9 cellular contexts compared by ENCODE assay signal in the genomic region with DNA sequence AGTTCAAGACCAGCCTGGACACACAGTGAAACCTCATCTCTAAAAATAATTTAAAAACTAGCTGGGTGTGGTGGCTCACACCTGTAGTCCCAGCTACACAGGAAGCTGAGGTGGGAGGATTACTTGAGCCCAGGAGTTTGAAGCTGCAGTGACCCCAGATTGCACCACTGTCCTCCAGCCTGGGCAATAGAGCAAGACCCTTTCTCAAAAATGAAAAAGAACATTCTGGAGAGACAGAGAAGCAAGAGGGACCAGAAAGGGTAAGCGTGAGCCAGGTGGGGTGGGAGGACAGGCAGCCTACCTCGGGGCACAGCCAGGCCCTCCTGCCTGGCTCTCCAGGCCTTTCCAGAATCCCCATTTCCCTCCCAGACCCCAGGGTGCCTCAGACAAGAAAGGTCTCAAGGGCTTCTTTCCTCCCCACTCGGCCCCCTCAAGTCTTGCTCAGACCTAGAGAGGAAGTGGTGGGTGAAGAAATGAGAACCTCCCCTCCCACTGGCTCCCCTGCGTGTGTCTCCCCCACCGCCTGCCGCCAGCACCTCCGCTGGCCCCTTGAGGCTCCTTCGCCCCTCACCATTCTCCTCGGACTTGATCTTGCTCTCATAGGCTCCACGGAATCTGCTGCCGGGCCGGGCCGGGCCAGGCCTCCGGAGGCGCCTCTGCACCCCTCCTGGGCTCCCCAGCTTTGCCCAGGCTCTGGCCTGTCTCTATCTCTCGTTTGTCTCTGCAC. TPM values are rescaled to one million over a fixed set of nuclear protein-coding genes. Genes with fewer than 3 reads are reported as not detected.
DNase-seq lines count a peak whose midpoint lies in the region; ATAC-seq, FAIRE-seq and TF ChIP-seq lines count a peak whose summit lies in the region.
"Had no signal": no experiment of that assay in that cellular context is flagged by ENCODE, and none has a peak within 500 bp of the region (broad histone marks: within the 10 kb centered on the region; RNA-seq: fewer than 3 reads in every experiment).

No MANE protein-coding gene starts in this region.

- H3F3A ChIP-seq in Loucy (ENCODE audit: low read depth) = no peaks in the 10 kb centered on the region

- no peak for TF ChIP-seq CTCF in Loucy (conservative IDR thresholded peaks at IDR 0.05; ENCODE audit: low read length)
- TF ChIP-seq CTCF in D721Med (IDR thresholded peaks at IDR 0.05; ENCODE audit: insufficient read depth, missing control alignments) = no peak

- peaks cover 51% of the 10 kb centered on the region for H3K4me1 ChIP-seq in Loucy (ENCODE audit: insufficient read depth, low read length, poor library complexity, severe bottlenecking)
- H3K4me1 ChIP-seq in naive thymus-derived CD4-positive, alpha-beta T cell (ENCODE audit: control insufficient read depth in 2 of 2, insufficient read depth in 2 of 2, low read length in 2 of 2) = peaks cover 51 to 56% of the 10 kb centered on the region in 2 donors

- H3K27ac Mint-ChIP-seq in naive thymus-derived CD4-positive, alpha-beta T cell = peak overlapping the region; percentile 95 to 100 (median 99)

- H3K27me3 Mint-ChIP-seq in naive thymus-derived CD4-positive, alpha-beta T cell = peaks cover 0 to 3% (median 0%) of the 10 kb centered on the region in 5 donors

- no peak for FAIRE-seq in D721Med (lab: Jason Lieb, UNC)

- CTCF ChIA-PET in naive thymus-derived CD4-positive, alpha-beta T cell (lab: Charles Lee) = interaction anchor here (1.2 to 6.6 kb wide), 6 partner anchors 12 to 70 kb away, joined by 3 to 25 read pairs (median 4); a partner anchor contains a TSS

- peaks cover 48 to 78% (median 68%) of the 10 kb centered on the region in 7 donors for H3K4me1 Mint-ChIP-seq in naive thymus-derived CD4-positive, alpha-beta T cell

- peak; percentile 28 for ATAC-seq in GM19467 (IDR thresholded peaks at IDR 0.05; ENCODE audit: unreplicated experiment)
- peak; percentile 58 for ATAC-seq in naive thymus-derived CD4-positive, alpha-beta T cell

- no peaks in the 10 kb centered on the region for H3K9me2 ChIP-seq in Loucy (replicated peaks; ENCODE audit: low read depth, low read length)

- peaks cover 35% of the 10 kb centered on the region for H3K79me2 ChIP-seq in Loucy (ENCODE audit: insufficient read depth, low read length)

- H4K20me1 ChIP-seq in Loucy (ENCODE audit: insufficient read depth, low read length, poor library complexity, severe bottlenecking) = no peaks in the 10 kb centered on the region

- no peaks in the 10 kb centered on the region for H3K9me3 ChIP-seq in Loucy (ENCODE audit: insufficient read depth, low read depth, low read length)
- no peaks in the 10 kb centered on the region for H3K9me3 ChIP-seq in naive thymus-derived CD4-positive, alpha-beta T cell (ENCODE audit: control insufficient read depth in 2 of 3, low read length in 3 of 3)

- peaks cover 0 to 8% (median 2%) of the 10 kb centered on the region in 11 donors for H3K9me3 Mint-ChIP-seq in naive thymus-derived CD4-positive, alpha-beta T cell

- peak overlapping the region; percentile 91 for H3K4me2 ChIP-seq in Loucy (ENCODE audit: low read depth, low read length, poor library complexity, severe bottlenecking)

- peak overlapping the region; percentile 99 for H3K27ac ChIP-seq in naive thymus-derived CD4-positive, alpha-beta T cell (ENCODE audit: low read depth, low read length)

- H3K36me3 Mint-ChIP-seq in naive thymus-derived CD4-positive, alpha-beta T cell = peaks cover 4 to 57% (median 49%) of the 10 kb centered on the region in 5 donors

- H3K4me3 ChIP-seq in Loucy (ENCODE audit: low read length, poor library complexity, severe bottlenecking) = peak overlapping the region; percentile 82
- peak overlapping the region; percentile 76 for H3K4me3 ChIP-seq in naive thymus-derived CD4-positive, alpha-beta T cell (ENCODE audit: low read length)

- no peaks in the 10 kb centered on the region for H3K36me3 ChIP-seq in Loucy (ENCODE audit: insufficient read depth, low read length)
- peaks cover 6 to 38% (median 6%) of the 10 kb centered on the region in 3 experiments for H3K36me3 ChIP-seq in naive thymus-derived CD4-positive, alpha-beta T cell (ENCODE audit: control insufficient read depth in 2 of 3, insufficient read depth in 3 of 3, low read length in 3 of 3)

- intact Hi-C loops in naive thymus-derived CD4-positive, alpha-beta T cell (cut with micrococcal nuclease) = loop anchor here (1.0 to 5.0 kb wide), 2 partner anchors 43 to 62 kb away; a partner anchor contains a TSS

- H3K27me3 ChIP-seq in Loucy (ENCODE audit: insufficient read depth, low read length, poor library complexity, severe bottlenecking) = no peaks in the 10 kb centered on the region
- H3K27me3 ChIP-seq in naive thymus-derived CD4-positive, alpha-beta T cell (ENCODE audit: control insufficient read depth in 2 of 2, insufficient read depth in 2 of 2, low read length in 2 of 2) = no peaks in the 10 kb centered on the region

- peak; percentile 46 to 67 for DNase-seq in AML-193 (lab: John Stamatoyannopoulos, UW)
- peak; percentile 45 for DNase-seq in activated T-helper 9 cell treated with anti-CD3 and anti-CD28 coated beads, Interleukin-2, amount 50 U/mL, for 16 hours (ENCODE audit: low read depth)
- DNase-seq in naive thymus-derived CD4-positive, alpha-beta T cell = peak in 4 of 9 donors; percentile 56 to 75 (median 64)
- DNase-seq in H4 (ENCODE audit: low spot score) = no peak
- no peak for DNase-seq in dedifferentiated amniotic fluid mesenchymal stem cell (ENCODE audit: extremely low spot score)
- DNase-seq in D721Med (ENCODE audit: insufficient read length, low spot score) = no peak

- H3K9ac ChIP-seq in Loucy (ENCODE audit: low read depth, low read length, poor library complexity, severe bottlenecking) = peak overlapping the region; percentile 87

- peak overlapping the region; percentile 96 to 100 (median 99) for H3K4me3 Mint-ChIP-seq in naive thymus-derived CD4-positive, alpha-beta T cell

- POLR2A ChIA-PET in naive thymus-derived CD4-positive, alpha-beta T cell (lab: Charles Lee) = interaction anchor here (0.6 to 8.5 kb wide), 19 partner anchors 9 to 440 kb away, joined by 3 to 79 read pairs (median 6); a partner anchor contains a TSS

- peak overlapping the region; percentile 3; the same call in 1 of the 2 replicates for H2AFZ ChIP-seq in Loucy (ENCODE audit: low read length)

RNA-seq across cellular contexts. Expression of a gene that starts 0.5 kb away (rescaled TPM):
- 100 to 1,000 TPM in 4 of 5 experiments, 10 to 100 TPM in 1; 63.9 to 228 (median 151) TPM for total RNA-seq in naive thymus-derived CD4-positive, alpha-beta T cell
- 10 to 100 TPM; 43.2 to 44.1 TPM for polyA plus RNA-seq in naive thymus-derived CD4-positive, alpha-beta T cell
- total RNA-seq in H4 (2014; rRNA removed; shearing (Covaris generic)) = 3.5 and 4.6 TPM in 2 replicates

RNA-seq across cellular contexts. Expression of a gene that starts 32.8 kb away (rescaled TPM):
- not detected for total RNA-seq in naive thymus-derived CD4-positive, alpha-beta T cell
- polyA plus RNA-seq in naive thymus-derived CD4-positive, alpha-beta T cell = not detected
- total RNA-seq in H4 (2014; rRNA removed; shearing (Covaris generic)) = not detected in 2 replicates
- total RNA-seq: T-helper 1 cell treated with Interleukin-12 subunit alpha and Interleukin-12 subunit beta and Interleukin-4 antibody, amounts not matched to agents 30 ng/mL and 1 ng/mL, for 36 hours had no signal

RNA-seq across cellular contexts. Expression of a gene that starts 45.3 kb away (rescaled TPM):
- 100 to 1,000 TPM in 1 of 5 experiments, 10 to 100 TPM in 4; 62.5 to 141 (median 81.3) TPM for total RNA-seq in naive thymus-derived CD4-positive, alpha-beta T cell
- polyA plus RNA-seq in naive thymus-derived CD4-positive, alpha-beta T cell = 10 to 100 TPM; 36.9 to 50.7 TPM
- 60.9 and 72.7 TPM in 2 replicates for total RNA-seq in H4 (2014; rRNA removed; shearing (Covaris generic))

Comparison
In these comparisons a context has a peak if more than half of its experiments do, and no peak if none do; other contexts are left out.
1. DNase-seq: peak in AML-193 (2 of 2) and activated T-helper 9 cell treated with anti-CD3 and anti-CD28 coated beads, Interleukin-2, amount 50 U/mL, for 16 hours (single experiment); none in H4 (single experiment), dedifferentiated amniotic fluid mesenchymal stem cell (single experiment) and D721Med (single experiment).
2. RNA of a gene that starts 0.5 kb away (total RNA-seq): 63.9 to 228 TPM in naive thymus-derived CD4-positive, alpha-beta T cell; 3.5 to 4.6 TPM in H4; every median in the first group is over 10 times any median in the second.